ENCODE assay signal across 14 cellular contexts in genomic region chr17:45036696-45037095, GRCh38.
"Had no signal": no experiment of that assay in that cellular context is flagged by ENCODE, and none has a peak within 500 bp of the region (broad histone marks: within the 10 kb centered on the region; RNA-seq: fewer than 3 reads in every experiment).

No MANE protein-coding gene starts in this region.

- DNase-seq: activated CD4-positive, alpha-beta T cell treated with anti-CD3 and anti-CD28 coated beads, Interleukin-2, amount 10 ng/mL, durations not matched to agents 7 days and 5 days; activated gamma-delta T cell treated with Interleukin-2 at 50 U/mL for 16 hours; activated naive CD8-positive, alpha-beta T cell treated with anti-CD3 and anti-CD28 coated beads, Interleukin-2, amount 10 ng/mL, durations not matched to agents 7 days and 5 days; anterior cingulate cortex; dermis blood vessel endothelial cell; effector memory CD8-positive, alpha-beta T cell; foreskin melanocyte; kidney glomerular epithelial cell; midbrain; naive B cell; nucleus accumbens; stimulated activated CD4-positive, alpha-beta T cell treated with anti-CD3 and anti-CD28 coated beads, Interleukin-4, amount 100 ng/mL, for 24 hours; stimulated activated naive CD4-positive, alpha-beta T cell; tibial artery had no signal

- H3K27me3 Mint-ChIP-seq: activated CD4-positive, alpha-beta T cell treated with anti-CD3 and anti-CD28 coated beads, Interleukin-2, amount 10 ng/mL, durations not matched to agents 7 days and 5 days; activated naive CD8-positive, alpha-beta T cell treated with anti-CD3 and anti-CD28 coated beads, Interleukin-2, amount 10 ng/mL, durations not matched to agents 7 days and 5 days; effector memory CD8-positive, alpha-beta T cell; naive B cell had no signal

- H3K9me3 Mint-ChIP-seq: activated CD4-positive, alpha-beta T cell treated with anti-CD3 and anti-CD28 coated beads, Interleukin-2, amount 10 ng/mL, durations not matched to agents 7 days and 5 days; activated naive CD8-positive, alpha-beta T cell treated with anti-CD3 and anti-CD28 coated beads, Interleukin-2, amount 10 ng/mL, durations not matched to agents 7 days and 5 days; effector memory CD8-positive, alpha-beta T cell; naive B cell had no signal

- H3K4me1 Mint-ChIP-seq: activated CD4-positive, alpha-beta T cell treated with anti-CD3 and anti-CD28 coated beads, Interleukin-2, amount 10 ng/mL, durations not matched to agents 7 days and 5 days had no signal

- ATAC-seq: effector memory CD8-positive, alpha-beta T cell had no signal

- H3K4me3 Mint-ChIP-seq: activated CD4-positive, alpha-beta T cell treated with anti-CD3 and anti-CD28 coated beads, Interleukin-2, amount 10 ng/mL, durations not matched to agents 7 days and 5 days; activated naive CD8-positive, alpha-beta T cell treated with anti-CD3 and anti-CD28 coated beads, Interleukin-2, amount 10 ng/mL, durations not matched to agents 7 days and 5 days; effector memory CD8-positive, alpha-beta T cell; naive B cell had no signal

- H3K27ac Mint-ChIP-seq: activated CD4-positive, alpha-beta T cell treated with anti-CD3 and anti-CD28 coated beads, Interleukin-2, amount 10 ng/mL, durations not matched to agents 7 days and 5 days; activated naive CD8-positive, alpha-beta T cell treated with anti-CD3 and anti-CD28 coated beads, Interleukin-2, amount 10 ng/mL, durations not matched to agents 7 days and 5 days; effector memory CD8-positive, alpha-beta T cell; naive B cell had no signal
